Comparison of ENCODE assay signal across 12 cellular contexts in genomic region chr11:61728940-61729219, GRCh38. TPM values are rescaled to one million over a fixed set of nuclear protein-coding genes. Genes with fewer than 3 reads are reported as not detected.
A peak's percentile ranks its signal among the peaks of the same experiment; 100 is the strongest.
DNase-seq lines count a peak whose midpoint lies in the region; ATAC-seq lines count a peak whose summit lies in the region.
"Had no signal": no experiment of that assay in that cellular context is flagged by ENCODE, and none has a peak within 500 bp of the region (broad histone marks: within the 10 kb centered on the region; RNA-seq: fewer than 3 reads in every experiment).

No MANE protein-coding gene starts in this region.

- H3K9me3 Mint-ChIP-seq in activated naive CD4-positive, alpha-beta T cell treated with anti-CD3 and anti-CD28 coated beads, Interleukin-2, amount 50 U/mL, for 72 hours = no peaks in the 10 kb centered on the region
- no peaks in the 10 kb centered on the region for H3K9me3 Mint-ChIP-seq in stimulated activated effector memory CD8-positive, alpha-beta T cell treated with anti-CD3 and anti-CD28 coated beads, Interleukin-12 subunit alpha, Interleukin-12 subunit beta, amount 100 ng/mL, for 72 hours

- no peak overlapping the region for H3K4me3 Mint-ChIP-seq in stimulated activated effector memory CD8-positive, alpha-beta T cell treated with anti-CD3 and anti-CD28 coated beads, Interleukin-12 subunit alpha, Interleukin-12 subunit beta, amount 100 ng/mL, for 72 hours

- ATAC-seq in activated naive CD4-positive, alpha-beta T cell treated with anti-CD3 and anti-CD28 coated beads, Interleukin-2, amount 50 U/mL, for 72 hours = peak; percentile 22 to 25
- peak; percentile 62 for ATAC-seq in stimulated activated effector memory CD8-positive, alpha-beta T cell treated with anti-CD3 and anti-CD28 coated beads, Interleukin-12 subunit alpha, Interleukin-12 subunit beta, amount 100 ng/mL, for 72 hours
- ATAC-seq: mucosa of descending colon had no signal

- H3K4me1 Mint-ChIP-seq in stimulated activated effector memory CD8-positive, alpha-beta T cell treated with anti-CD3 and anti-CD28 coated beads, Interleukin-12 subunit alpha, Interleukin-12 subunit beta, amount 100 ng/mL, for 72 hours = peaks cover 14% of the 10 kb centered on the region

- H3K27ac Mint-ChIP-seq in activated naive CD4-positive, alpha-beta T cell treated with anti-CD3 and anti-CD28 coated beads, Interleukin-2, amount 50 U/mL, for 72 hours = no peak overlapping the region
- no peak overlapping the region for H3K27ac Mint-ChIP-seq in stimulated activated effector memory CD8-positive, alpha-beta T cell treated with anti-CD3 and anti-CD28 coated beads, Interleukin-12 subunit alpha, Interleukin-12 subunit beta, amount 100 ng/mL, for 72 hours

- DNase-seq in activated naive CD4-positive, alpha-beta T cell treated with anti-CD3 and anti-CD28 coated beads, Interleukin-2, amount 50 U/mL, for 72 hours (ENCODE audit: low spot score in 2 of 2) = no peak
- DNase-seq in activated naive CD4-positive, alpha-beta T cell treated with Interleukin-2 at 50 U/mL for 16 hours = no peak
- DNase-seq in NCI-H226 (peak; percentile 80), epithelial cell of prostate (ENCODE audit: low read depth, low spot score) (peak; percentile 16), SHP77 treated with DMSO at 0.1 percent for 48 hours (lab: John Stamatoyannopoulos, UW) (no peak), T1000 (lab: John Stamatoyannopoulos, UW) (no peak)
- no peak for DNase-seq in stimulated activated effector memory CD8-positive, alpha-beta T cell treated with anti-CD3 and anti-CD28 coated beads, Interleukin-12 subunit alpha, Interleukin-12 subunit beta, amount 100 ng/mL, for 72 hours (ENCODE audit: low spot score in 2 of 2)
- no peak for DNase-seq in NK-92 treated with Interleukin-12 subunit alpha and Interleukin-12 subunit beta, amount 100 ng/mL, for 24 hours (lab: John Stamatoyannopoulos, UW)
- DNase-seq: activated CD8-positive, alpha-beta memory T cell treated with anti-CD3 and anti-CD28 coated beads for 24 hours; AML-193; mucosa of descending colon; SIG-M5 had no signal

- no peak overlapping the region for H3K27ac ChIP-seq in epithelial cell of prostate

- H3K36me3 Mint-ChIP-seq in activated naive CD4-positive, alpha-beta T cell treated with anti-CD3 and anti-CD28 coated beads, Interleukin-2, amount 50 U/mL, for 72 hours = no peaks in the 10 kb centered on the region
- peaks cover 5% of the 10 kb centered on the region for H3K36me3 Mint-ChIP-seq in stimulated activated effector memory CD8-positive, alpha-beta T cell treated with anti-CD3 and anti-CD28 coated beads, Interleukin-12 subunit alpha, Interleukin-12 subunit beta, amount 100 ng/mL, for 72 hours

RNA-seq across cellular contexts. Expression of gene MYRF, which starts 23.6 kb away (rescaled TPM):
- total RNA-seq in activated naive CD4-positive, alpha-beta T cell treated with anti-CD3 and anti-CD28 coated beads, Interleukin-2, amount 50 U/mL, for 72 hours = 1 to 10 TPM in 1 of 2 donors, under 1 TPM in 1; 0.93 to 1.6 TPM

RNA-seq across cellular contexts. Expression of gene DAGLA, which starts 48.7 kb away (rescaled TPM):
- total RNA-seq in activated naive CD4-positive, alpha-beta T cell treated with anti-CD3 and anti-CD28 coated beads, Interleukin-2, amount 50 U/mL, for 72 hours = under 1 TPM in 1 of 2 donors, not detected in 1; 0.19 TPM

Comparison
In these comparisons a context has a peak if more than half of its experiments do, and no peak if none do; other contexts are left out.
1. DNase-seq: peak in NCI-H226 (single experiment) and epithelial cell of prostate (single experiment); none in activated naive CD4-positive, alpha-beta T cell treated with anti-CD3 and anti-CD28 coated beads, Interleukin-2, amount 50 U/mL, for 72 hours (0 of 2), activated naive CD4-positive, alpha-beta T cell treated with Interleukin-2 at 50 U/mL for 16 hours (single experiment), stimulated activated effector memory CD8-positive, alpha-beta T cell treated with anti-CD3 and anti-CD28 coated beads, Interleukin-12 subunit alpha, Interleukin-12 subunit beta, amount 100 ng/mL, for 72 hours (0 of 2), SHP77 treated with DMSO at 0.1 percent for 48 hours (single experiment), T1000 (single experiment) and NK-92 treated with Interleukin-12 subunit alpha and Interleukin-12 subunit beta, amount 100 ng/mL, for 24 hours (single experiment).